17 cellular contexts compared by ENCODE assay signal in the genomic region with DNA sequence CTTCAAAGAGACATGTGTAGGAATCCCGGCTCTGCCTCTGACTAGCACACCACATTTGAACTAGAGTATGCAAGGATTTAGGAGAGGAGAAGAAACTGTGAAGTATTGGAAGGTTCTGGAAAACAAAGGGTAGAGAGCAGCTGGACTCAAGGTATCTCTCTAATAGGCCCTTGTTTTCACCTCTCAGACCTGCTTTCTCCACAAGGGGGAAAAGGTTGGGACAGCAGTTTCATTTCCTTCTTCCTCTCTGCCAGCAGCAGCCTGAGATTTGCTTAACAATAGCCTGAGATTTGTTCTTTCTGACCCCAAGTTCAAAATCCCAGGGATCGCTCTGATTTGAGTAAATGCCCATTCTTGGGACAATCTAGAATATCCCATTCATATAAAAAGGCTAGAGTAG.
"Had no signal": no experiment of that assay in that cellular context is flagged by ENCODE, and none has a peak within 500 bp of the region (broad histone marks: within the 10 kb centered on the region; RNA-seq: fewer than 3 reads in every experiment).

No MANE protein-coding gene starts in this region.

- ATAC-seq: left ventricle myocardium superior; pancreas; right cardiac atrium; stimulated activated naive CD8-positive, alpha-beta T cell treated with anti-CD3 and anti-CD28 coated beads, Interleukin-15, Interleukin-2, amounts not matched to agents 100 U/mL and 50 U/mL, for 24 hours had no signal

- H3K9me3 ChIP-seq: pancreas, upper lobe of left lung had no signal

- H3K27ac ChIP-seq: pancreas, upper lobe of left lung had no signal

- H3K36me3 ChIP-seq: pancreas, upper lobe of left lung had no signal

- H3K27me3 ChIP-seq: upper lobe of left lung had no signal

- H3K4me3 ChIP-seq: pancreas, upper lobe of left lung had no signal

- DNase-seq: activated CD4-positive, alpha-beta T cell treated with anti-CD3 and anti-CD28 coated beads for 4 hours; activated CD4-positive, alpha-beta T cell treated with anti-CD3 and anti-CD28 coated beads, Interleukin-2, amount 50 U/mL, for 48 hours; activated CD4-positive, CD25-positive, alpha-beta regulatory T cell; activated naive CD4-positive, alpha-beta T cell treated with anti-CD3 and anti-CD28 coated beads for 36 hours; activated naive CD8-positive, alpha-beta T cell treated with anti-CD3 and anti-CD28 coated beads, Interleukin-2, amount 10 ng/mL, durations not matched to agents 7 days and 5 days; activated T-cell treated with anti-CD3 and anti-CD28 coated beads, Interleukin-2, amount 50 U/mL, for 48 hours; amniotic stem cell; cortex of kidney; left ventricle myocardium superior; pancreas; right cardiac atrium; stimulated activated CD4-positive, alpha-beta T cell treated with anti-CD3 and anti-CD28 coated beads, Interleukin-12 subunit alpha, Interleukin-12 subunit beta, amount 100 ng/mL, for 4 hours; stimulated activated CD4-positive, alpha-beta T cell treated with anti-CD3 and anti-CD28 coated beads, Interleukin-4, amount 100 ng/mL, for 4 hours; stimulated activated naive CD8-positive, alpha-beta T cell treated with anti-CD3 and anti-CD28 coated beads, Interleukin-15, Interleukin-2, amounts not matched to agents 100 U/mL and 50 U/mL, for 24 hours; T-helper 9 cell; upper lobe of left lung had no signal

- FAIRE-seq: endometrium, pancreas had no signal

- H3K4me1 ChIP-seq: pancreas, upper lobe of left lung had no signal
